ENCODE assay signal across 25 cellular contexts in the genomic region with DNA sequence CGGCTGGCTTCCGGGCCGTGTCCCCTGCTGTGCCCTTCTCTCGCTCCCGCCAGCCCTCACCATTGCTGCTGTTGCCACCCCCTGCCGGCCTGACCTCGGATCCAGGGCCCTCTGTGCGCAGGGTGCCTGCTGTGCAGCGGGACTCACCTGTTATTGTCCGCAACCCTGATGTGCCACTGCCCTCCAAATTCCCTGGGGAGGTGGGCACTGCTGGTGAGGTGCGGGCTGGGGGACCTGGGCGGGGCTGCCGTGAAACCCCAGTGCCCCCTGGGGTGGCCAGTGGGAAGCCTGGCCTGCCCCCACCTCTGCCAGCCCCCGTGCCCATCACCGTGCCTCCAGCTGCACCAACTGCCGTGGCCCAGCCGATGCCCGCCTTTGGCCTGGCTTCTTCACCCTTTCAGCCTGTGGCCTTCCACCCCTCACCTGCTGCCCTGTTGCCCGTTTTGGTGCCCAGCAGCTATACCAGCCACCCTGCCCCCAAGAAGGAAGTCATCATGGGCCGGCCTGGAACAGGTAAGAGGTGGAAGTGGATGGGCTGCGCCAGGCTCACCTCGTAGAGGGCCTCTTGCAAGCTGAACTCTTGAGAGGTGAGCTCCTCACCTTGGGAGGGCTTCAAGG. TPM values are rescaled to one million over a fixed set of nuclear protein-coding genes. Genes with fewer than 3 reads are reported as not detected.
A peak's percentile ranks its signal among the peaks of the same experiment; 100 is the strongest.
DNase-seq lines count a peak whose midpoint lies in the region; ATAC-seq, FAIRE-seq and TF ChIP-seq lines count a peak whose summit lies in the region.
"Had no signal": no experiment of that assay in that cellular context is flagged by ENCODE, and none has a peak within 500 bp of the region (broad histone marks: within the 10 kb centered on the region; RNA-seq: fewer than 3 reads in every experiment).

No MANE protein-coding gene starts in this region.

- H3K27ac ChIP-seq in SK-N-SH (ENCODE audit: low read depth in 2 of 2, low read length in 1 of 2) (no peak overlapping the region; a peak in 1 of 4 replicates), astrocyte (ENCODE audit: low read depth, low read length) (no peak overlapping the region), neural cell (ENCODE audit: low read length) (no peak overlapping the region), PC-9 (no peak overlapping the region)
- H3K27ac ChIP-seq in BLaER1 treated with 17β-estradiol and CSF1 and Interleukin-3, amounts not matched to agents 10 nM and 100 nM: no peak overlapping the region
- H3K27ac ChIP-seq: 22Rv1, HL-60, thyroid gland had no signal

- H3K9me3 ChIP-seq in SK-N-SH: no peaks in the 10 kb centered on the region
- H3K9me3 ChIP-seq in BLaER1 treated with 17β-estradiol and CSF1 and Interleukin-3, amounts not matched to agents 10 nM and 100 nM (replicated peaks in 1 of 11): no peaks in the 10 kb centered on the region
- no peaks in the 10 kb centered on the region for H3K9me3 ChIP-seq in astrocyte (ENCODE audit: insufficient read depth, low read depth, low read length)
- no peaks in the 10 kb centered on the region for H3K9me3 ChIP-seq in neural cell (ENCODE audit: low read length)
- no peaks in the 10 kb centered on the region for H3K9me3 ChIP-seq in PC-9 (ENCODE audit: insufficient read depth, low read depth)
- H3K9me3 ChIP-seq: thyroid gland had no signal

- H3K27me3 ChIP-seq in SK-N-SH (ENCODE audit: insufficient read depth) (no peaks in the 10 kb centered on the region), astrocyte (ENCODE audit: insufficient read depth, low read length) (no peaks in the 10 kb centered on the region), neural cell (ENCODE audit: insufficient read depth, low read depth, low read length) (no peaks in the 10 kb centered on the region), PC-9 (ENCODE audit: insufficient read depth, low read depth) (no peaks in the 10 kb centered on the region)
- no peaks in the 10 kb centered on the region for H3K27me3 ChIP-seq in BLaER1 treated with 17β-estradiol and CSF1 and Interleukin-3, amounts not matched to agents 10 nM and 100 nM
- H3K27me3 ChIP-seq: thyroid gland had no signal

- intact Hi-C loops in PC-9 (cut with micrococcal nuclease; ENCODE audit: unreplicated experiment): no loop called here

- no peak overlapping the region for H3K27ac Mint-ChIP-seq in astrocyte (ENCODE audit: unreplicated experiment)
- H3K27ac Mint-ChIP-seq: activated T-helper 2 cell treated with anti-CD3 and anti-CD28 coated beads, Interferon-gamma antibody, Interleukin-2, Interleukin-4, amounts not matched to agents 10 μg/mL and 5 μg/mL and 100 μg/mL, durations not matched to agents 14 hours and 24 hours and 36 hours; nephron progenitor cell; progenitor cell of endocrine pancreas had no signal

- TF ChIP-seq EP300 in SK-N-SH (IDR thresholded peaks at IDR 0.05; ENCODE audit: borderline replicate concordance in 1 of 2, low read depth in 1 of 2, low read length in 1 of 2) (no peak), neural cell (conservative IDR thresholded peaks at IDR 0.05; ENCODE audit: poor library complexity, severe bottlenecking) (no peak)

- POLR2A ChIA-PET in SK-N-SH (lab: Yijun Ruan, JAX) (no interaction called here), PC-9 (lab: Charles Lee; ENCODE audit: unreplicated experiment) (no interaction called here)

- no peak for ATAC-seq in SK-N-SH treated with all-trans-retinoic acid at 6 μM for 48 hours
- ATAC-seq: activated naive CD8-positive, alpha-beta T cell treated with anti-CD3 and anti-CD28 coated beads, Interleukin-2, amount 50 U/mL, for 24 hours had no signal

- H3K4me1 ChIP-seq in SK-N-SH (ENCODE audit: control insufficient read depth in 1 of 2, insufficient read depth in 2 of 2, low read depth in 1 of 2, low read length in 1 of 2): peaks cover 39 to 68% of the 10 kb centered on the region in 2 experiments; a peak in 3 of 4 replicates
- peaks cover 55 to 85% (median 71%) of the 10 kb centered on the region in 10 experiments for H3K4me1 ChIP-seq in BLaER1 treated with 17β-estradiol and CSF1 and Interleukin-3, amounts not matched to agents 10 nM and 100 nM
- peaks cover 51% of the 10 kb centered on the region for H3K4me1 ChIP-seq in astrocyte (ENCODE audit: insufficient read depth, low read length)
- H3K4me1 ChIP-seq in PC-9 (replicated peaks; ENCODE audit: insufficient read depth): peaks cover 15% of the 10 kb centered on the region

- no peaks in the 10 kb centered on the region for H3K9me3 Mint-ChIP-seq in astrocyte (ENCODE audit: unreplicated experiment)
- H3K9me3 Mint-ChIP-seq: activated naive CD8-positive, alpha-beta T cell treated with anti-CD3 and anti-CD28 coated beads, Interleukin-2, amount 50 U/mL, for 24 hours; activated T-helper 2 cell treated with anti-CD3 and anti-CD28 coated beads, Interferon-gamma antibody, Interleukin-2, Interleukin-4, amounts not matched to agents 10 μg/mL and 5 μg/mL and 100 μg/mL, durations not matched to agents 14 hours and 24 hours and 36 hours; nephron progenitor cell; stimulated activated naive CD8-positive, alpha-beta T cell treated with anti-CD3 and anti-CD28 coated beads, Interleukin-15, Interleukin-2, amounts not matched to agents 100 ng/mL and 50 ng/mL, for 24 hours had no signal

- no peak for TF ChIP-seq CTCF in SK-N-SH (IDR thresholded peaks at IDR 0.05)
- no peak for TF ChIP-seq CTCF in astrocyte (IDR thresholded peaks at IDR 0.05; ENCODE audit: insufficient read depth, low read depth, low read length)
- TF ChIP-seq CTCF in neural cell (IDR thresholded peaks at IDR 0.05; ENCODE audit: poor library complexity, severe bottlenecking): no peak
- no peak for TF ChIP-seq CTCF in PC-9 (conservative IDR thresholded peaks at IDR 0.05)

- BruUV-seq in PC-9 (replicated peaks; lab: Mats Ljungman, UMichigan): no TSS peak

- H3K36me3 ChIP-seq in SK-N-SH (replicated peaks in 1 of 2; ENCODE audit: control insufficient read depth in 1 of 2, insufficient read depth in 2 of 2, low read length in 1 of 2) (peaks cover 13 to 39% of the 10 kb centered on the region in 2 experiments), astrocyte (ENCODE audit: insufficient read depth, low read length) (peaks cover 6% of the 10 kb centered on the region), neural cell (ENCODE audit: insufficient read depth, low read length) (peaks cover 6% of the 10 kb centered on the region), PC-9 (ENCODE audit: low read depth) (no peaks in the 10 kb centered on the region; the same call in 1 of the 2 replicates)
- H3K36me3 ChIP-seq in BLaER1 treated with 17β-estradiol and CSF1 and Interleukin-3, amounts not matched to agents 10 nM and 100 nM: peaks cover 38 to 69% (median 45%) of the 10 kb centered on the region in 11 experiments

- H2AFZ ChIP-seq in SK-N-SH (ENCODE audit: low read depth) (no peak overlapping the region), astrocyte (ENCODE audit: low read depth, low read length) (no peak overlapping the region), neural cell (ENCODE audit: low read depth, low read length) (no peak overlapping the region), PC-9 (no peak overlapping the region)

- H3K27me3 Mint-ChIP-seq in astrocyte (ENCODE audit: low read depth, unreplicated experiment): no peaks in the 10 kb centered on the region
- H3K27me3 Mint-ChIP-seq: activated naive CD8-positive, alpha-beta T cell treated with anti-CD3 and anti-CD28 coated beads, Interleukin-2, amount 50 U/mL, for 24 hours; progenitor cell of endocrine pancreas; stimulated activated naive CD8-positive, alpha-beta T cell treated with anti-CD3 and anti-CD28 coated beads, Interleukin-15, Interleukin-2, amounts not matched to agents 100 ng/mL and 50 ng/mL, for 24 hours had no signal

- H3K9ac ChIP-seq in SK-N-SH: no peak overlapping the region
- H3K9ac ChIP-seq in BLaER1 treated with 17β-estradiol and CSF1 and Interleukin-3, amounts not matched to agents 10 nM and 100 nM: peak overlapping the region in 9 of 11 experiments; percentile 9 to 80 (median 35); a peak in 9 of 22 replicates
- peak overlapping the region; percentile 13 for H3K9ac ChIP-seq in astrocyte (ENCODE audit: low read length)
- H3K9ac ChIP-seq in neural cell (ENCODE audit: low read length): no peak overlapping the region

- CTCF ChIA-PET in SK-N-SH (lab: Yijun Ruan, JAX): interaction anchor here (1.2 to 1.5 kb wide), 2 partner anchors 9 to 21 kb away, joined by 4 read pairs; no protein-coding TSS in a partner anchor
- CTCF ChIA-PET in PC-9 (lab: Charles Lee): interaction anchor here (0.6 kb wide), 1 partner anchor 7 kb away, joined by 5 read pairs; no protein-coding TSS in a partner anchor

- peak overlapping the region; percentile 55 for H3K4me2 ChIP-seq in SK-N-SH
- peak overlapping the region in 4 of 11 experiments; percentile 5 to 100 (median 96); a peak in 7 of 22 replicates for H3K4me2 ChIP-seq in BLaER1 treated with 17β-estradiol and CSF1 and Interleukin-3, amounts not matched to agents 10 nM and 100 nM
- no peak overlapping the region for H3K4me2 ChIP-seq in astrocyte (ENCODE audit: low read length)
- H3K4me2 ChIP-seq in neural cell (ENCODE audit: low read length): peak overlapping the region; percentile 6
- no peak overlapping the region for H3K4me2 ChIP-seq in PC-9

- H3K4me1 Mint-ChIP-seq in astrocyte (ENCODE audit: low read depth, unreplicated experiment): peaks cover 44% of the 10 kb centered on the region

- peaks cover 27% of the 10 kb centered on the region for H3F3A ChIP-seq in SK-N-SH (replicated peaks; ENCODE audit: insufficient read depth)
- no peaks in the 10 kb centered on the region for H3F3A ChIP-seq in neural cell (ENCODE audit: insufficient read depth, low read length, poor library complexity, severe bottlenecking)
- peaks cover 14% of the 10 kb centered on the region; the same call in 1 of the 2 replicates for H3F3A ChIP-seq in PC-9 (ENCODE audit: insufficient read depth, low read depth)

- TF ChIP-seq RAD21 in SK-N-SH (IDR thresholded peaks at IDR 0.05; ENCODE audit: low read length) (no peak), neural cell (conservative IDR thresholded peaks at IDR 0.05) (no peak)

- WGBS in SK-N-SH (ENCODE audit: low lambda C conversion rate): 98% methylated on average over 16 of the region's 22 CpGs

- H3K4me3 Mint-ChIP-seq in astrocyte (ENCODE audit: unreplicated experiment): no peak overlapping the region
- H3K4me3 Mint-ChIP-seq: activated naive CD8-positive, alpha-beta T cell treated with anti-CD3 and anti-CD28 coated beads, Interleukin-2, amount 50 U/mL, for 24 hours; nephron progenitor cell; stimulated activated naive CD8-positive, alpha-beta T cell treated with anti-CD3 and anti-CD28 coated beads, Interleukin-15, Interleukin-2, amounts not matched to agents 100 ng/mL and 50 ng/mL, for 24 hours had no signal

- no peak for DNase-seq in SK-N-SH
- no peak for DNase-seq in astrocyte (ENCODE audit: low read depth)
- no peak for DNase-seq in middle frontal gyrus (ENCODE audit: extremely low spot score, low spot score)
- no peak for DNase-seq in HPDE6-E6E7 (ENCODE audit: extremely low spot score)
- no peak for DNase-seq in PC-9
- DNase-seq: activated CD4-positive, alpha-beta T cell treated with anti-CD3 and anti-CD28 coated beads for 1 hour; activated naive CD8-positive, alpha-beta T cell treated with anti-CD3 and anti-CD28 coated beads, Interleukin-2, amount 50 U/mL, for 24 hours; dermis blood vessel endothelial cell; DMS53; GDM1; H7; head of caudate nucleus; NCI-H1417; nephron progenitor cell; small intestine; stimulated activated CD4-positive, alpha-beta T cell treated with anti-CD3 and anti-CD28 coated beads, Interleukin-2, amount 100 ng/mL, for 48 hours; thyroid gland had no signal

- H3K9me2 ChIP-seq in SK-N-SH: no peaks in the 10 kb centered on the region
- H3K9me2 ChIP-seq in neural cell (ENCODE audit: insufficient read depth, low read length): no peaks in the 10 kb centered on the region
- H3K9me2 ChIP-seq in PC-9 (ENCODE audit: insufficient read depth): no peaks in the 10 kb centered on the region

- no peak for FAIRE-seq in astrocyte (lab: Jason Lieb, UNC)
- FAIRE-seq: small intestine had no signal

- H4K20me1 ChIP-seq in SK-N-SH (ENCODE audit: insufficient read depth): no peaks in the 10 kb centered on the region
- peaks cover 7 to 81% (median 43%) of the 10 kb centered on the region in 11 experiments; a peak in 17 of 22 replicates for H4K20me1 ChIP-seq in BLaER1 treated with 17β-estradiol and CSF1 and Interleukin-3, amounts not matched to agents 10 nM and 100 nM
- peaks cover 51% of the 10 kb centered on the region for H4K20me1 ChIP-seq in astrocyte (ENCODE audit: insufficient read depth, low read length)
- no peaks in the 10 kb centered on the region for H4K20me1 ChIP-seq in neural cell (ENCODE audit: insufficient read depth)
- no peaks in the 10 kb centered on the region; the same call in 1 of the 2 replicates for H4K20me1 ChIP-seq in PC-9 (ENCODE audit: insufficient read depth)

- H3K4me3 ChIP-seq in SK-N-SH (ENCODE audit: low read depth in 2 of 2, low read length in 1 of 2): no peak overlapping the region
- no peak overlapping the region for H3K4me3 ChIP-seq in BLaER1 treated with 17β-estradiol and CSF1 and Interleukin-3, amounts not matched to agents 10 nM and 100 nM
- H3K4me3 ChIP-seq in astrocyte (ENCODE audit: insufficient read depth, low read depth, low read length): no peak overlapping the region
- peak overlapping the region; percentile 43 for H3K4me3 ChIP-seq in neural cell (ENCODE audit: low read length)
- no peak overlapping the region for H3K4me3 ChIP-seq in PC-9
- H3K4me3 ChIP-seq: thyroid gland had no signal

- peaks cover 17% of the 10 kb centered on the region for H3K36me3 Mint-ChIP-seq in astrocyte (ENCODE audit: low read depth, unreplicated experiment)

- H3K79me2 ChIP-seq in SK-N-SH (ENCODE audit: insufficient read depth) (peaks cover 97% of the 10 kb centered on the region), astrocyte (ENCODE audit: insufficient read depth, low read length) (peaks cover 98% of the 10 kb centered on the region), neural cell (replicated peaks; ENCODE audit: insufficient read depth, low read length) (peaks cover 42% of the 10 kb centered on the region), PC-9 (ENCODE audit: low read depth) (peaks cover 19% of the 10 kb centered on the region)

RNA-seq across cellular contexts. Expression of gene CIC, which starts 5.1 kb away (rescaled TPM):
- polyA plus RNA-seq in SK-N-SH (2012; rRNA removed) (8.6 and 16.9 TPM in 2 replicates), neural cell (10.8 and 23.1 TPM in 2 replicates)
- 7.7 and 12.5 TPM in 2 replicates for polyA plus RNA-seq in SK-N-SH (2012; cell fraction: cytosol; rRNA removed)
- 67.2 and 121 TPM in 2 replicates for polyA plus RNA-seq in SK-N-SH (2012; cell fraction: nucleus; rRNA removed)
- total RNA-seq in astrocyte (73.4 and 78.5 TPM in 2 replicates), PC-9 (2021) (58.1 and 60.7 TPM in 2 replicates)
- 29.0 and 31.0 TPM in 2 replicates for polyA minus RNA-seq in neural cell

RNA-seq across cellular contexts. Expression of gene ERF, which starts 19.2 kb away (rescaled TPM):
- polyA plus RNA-seq in SK-N-SH (2012; rRNA removed): 89.6 and 94.5 TPM in 2 replicates
- polyA plus RNA-seq in SK-N-SH (2012; cell fraction: cytosol; rRNA removed): 38.5 and 54.1 TPM in 2 replicates
- 101 and 184 TPM in 2 replicates for polyA plus RNA-seq in SK-N-SH (2012; cell fraction: nucleus; rRNA removed)
- total RNA-seq in astrocyte: 108 TPM in 2 replicates
- polyA plus RNA-seq in neural cell: 3.8 and 6.7 TPM in 2 replicates
- 5.3 and 6.6 TPM in 2 replicates for polyA minus RNA-seq in neural cell
- total RNA-seq in PC-9 (2021): 57.4 and 79.1 TPM in 2 replicates

RNA-seq across cellular contexts. Expression of gene PRR19, which starts 27.8 kb away (rescaled TPM):
- polyA plus RNA-seq in SK-N-SH (2012; rRNA removed) (1.3 TPM in 2 replicates), neural cell (1.4 and 2.4 TPM in 2 replicates)
- polyA plus RNA-seq in SK-N-SH (2012; cell fraction: cytosol; rRNA removed): 0.40 and 0.87 TPM in 2 replicates
- polyA plus RNA-seq in SK-N-SH (2012; cell fraction: nucleus; rRNA removed): 1.3 and 1.7 TPM in 2 replicates
- total RNA-seq in astrocyte (1.3 and 1.4 TPM in 2 replicates), PC-9 (2021) (0.85 and 1.1 TPM in 2 replicates)
- polyA minus RNA-seq in neural cell: 2.1 and 3.4 TPM in 2 replicates

RNA-seq across cellular contexts. Expression of gene PAFAH1B3, which starts 28.2 kb away (rescaled TPM):
- 105 and 160 TPM in 2 replicates for polyA plus RNA-seq in SK-N-SH (2012; rRNA removed)
- 71.5 and 102 TPM in 2 replicates for polyA plus RNA-seq in SK-N-SH (2012; cell fraction: cytosol; rRNA removed)
- 82.6 and 91.4 TPM in 2 replicates for polyA plus RNA-seq in SK-N-SH (2012; cell fraction: nucleus; rRNA removed)
- 44.1 and 51.8 TPM in 2 replicates for total RNA-seq in astrocyte
- polyA plus RNA-seq in neural cell: 727 and 741 TPM in 2 replicates
- polyA minus RNA-seq in neural cell: 247 and 260 TPM in 2 replicates
- 70.2 and 90.1 TPM in 2 replicates for total RNA-seq in PC-9 (2021)

RNA-seq across cellular contexts. Expression of gene GSK3A, which starts 31.8 kb away (rescaled TPM):
- polyA plus RNA-seq in SK-N-SH (2012; rRNA removed) (42.1 and 47.2 TPM in 2 replicates), neural cell (25.2 and 25.8 TPM in 2 replicates)
- polyA plus RNA-seq in SK-N-SH (2012; cell fraction: cytosol; rRNA removed): 26.1 and 35.6 TPM in 2 replicates
- 27.6 and 44.6 TPM in 2 replicates for polyA plus RNA-seq in SK-N-SH (2012; cell fraction: nucleus; rRNA removed)
- total RNA-seq in astrocyte (49.5 and 50.3 TPM in 2 replicates), PC-9 (2021) (37.4 and 44.6 TPM in 2 replicates)
- 31.5 and 32.4 TPM in 2 replicates for polyA minus RNA-seq in neural cell

Comparison
In these comparisons a context has a peak if more than half of its experiments do, and no peak if none do; other contexts are left out.
1. H3K4me2 ChIP-seq: peak in SK-N-SH (single experiment) and neural cell (single experiment); none in astrocyte (single experiment) and PC-9 (single experiment).
2. H3K9ac ChIP-seq: peak in BLaER1 treated with 17β-estradiol and CSF1 and Interleukin-3, amounts not matched to agents 10 nM and 100 nM (9 of 11) and astrocyte (single experiment); none in SK-N-SH (single experiment) and neural cell (single experiment).